In the genomic region with DNA sequence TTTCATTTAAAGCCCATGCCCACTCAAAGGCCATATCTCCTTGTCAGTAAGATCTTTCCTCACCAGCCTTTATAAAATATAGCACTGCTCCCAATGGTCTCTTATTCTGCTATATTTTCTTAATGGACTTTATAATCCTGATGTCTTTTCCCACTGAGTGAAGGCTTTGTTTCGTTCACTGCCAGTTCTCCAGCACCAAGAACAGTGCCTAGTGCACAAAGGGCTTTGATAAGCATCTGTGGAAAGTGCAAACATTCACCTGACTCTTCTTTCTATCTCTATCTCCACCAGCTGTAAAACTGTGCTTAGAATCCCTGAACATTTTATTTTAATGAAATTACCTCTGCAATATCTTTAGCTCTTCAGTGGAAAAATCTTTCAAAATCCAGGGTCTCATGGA, we compare ENCODE assay signal across 27 cellular contexts.
"Had no signal": no experiment of that assay in that cellular context is flagged by ENCODE, and none has a peak within 500 bp of the region (broad histone marks: within the 10 kb centered on the region; RNA-seq: fewer than 3 reads in every experiment).

No MANE protein-coding gene starts in this region.

- H3K4me2 ChIP-seq: neural progenitor cell had no signal

- DNase-seq: islet precursor cell; left ventricle myocardium inferior; mesendoderm; naive B cell; natural killer cell; nephron progenitor cell; occipital lobe; stimulated activated CD4-positive, alpha-beta T cell treated with anti-CD3 and anti-CD28 coated beads, Interleukin-12 subunit alpha, Interleukin-12 subunit beta, amount 100 ng/mL, for 4 hours; stimulated activated CD4-positive, alpha-beta T cell treated with anti-CD3 and anti-CD28 coated beads, Interleukin-15, amount 100 ng/mL, for 24 hours; stimulated activated CD4-positive, alpha-beta T cell treated with anti-CD3 and anti-CD28 coated beads, Interleukin-2, amount 100 ng/mL, for 24 hours; stimulated activated CD4-positive, alpha-beta T cell treated with anti-CD3 and anti-CD28 coated beads, Interleukin-4, amount 100 ng/mL, for 1 hour; stimulated activated naive B cell treated with anti-CD40 and anti-IgM and Interleukin-4, amounts not matched to agents 10 μg/mL and 1 μg/mL and 100 μg/mL, for 72 hours; stimulated activated naive CD8-positive, alpha-beta T cell treated with anti-CD3 and anti-CD28 coated beads, Interleukin-15, Interleukin-2, amounts not matched to agents 100 U/mL and 50 U/mL, for 24 hours; stomach; tibial artery; trophoblast cell; upper lobe of right lung had no signal

- H3K9me3 ChIP-seq: neutrophil, right atrium auricular region, suprapubic skin, thoracic aorta, tibial artery, upper lobe of right lung had no signal

- H3K27ac ChIP-seq: left ventricle myocardium inferior, neural progenitor cell, neutrophil, parathyroid adenoma, right atrium auricular region, skin epidermis, stomach, suprapubic skin, thoracic aorta, tibial artery, upper lobe of right lung had no signal

- H3K27me3 ChIP-seq: neural progenitor cell, neutrophil, right atrium auricular region, stomach, suprapubic skin, tibial artery, upper lobe of right lung had no signal

- H3K4me3 ChIP-seq: left ventricle myocardium inferior, lung, neural progenitor cell, right atrium auricular region, skin epidermis, stomach, suprapubic skin, thoracic aorta, tibial artery, upper lobe of right lung had no signal

- FAIRE-seq: urothelium cell line had no signal

- H3K4me1 ChIP-seq: left ventricle myocardium inferior, neural progenitor cell, parathyroid adenoma, right atrium auricular region, stomach, suprapubic skin, tibial artery, upper lobe of right lung had no signal

- ATAC-seq: natural killer cell; sciatic nerve; stimulated activated naive B cell treated with anti-CD40 and anti-IgM and Interleukin-4, amounts not matched to agents 10 μg/mL and 1 μg/mL and 100 μg/mL, for 72 hours; stimulated activated naive CD8-positive, alpha-beta T cell treated with anti-CD3 and anti-CD28 coated beads, Interleukin-15, Interleukin-2, amounts not matched to agents 100 U/mL and 50 U/mL, for 24 hours; upper lobe of right lung had no signal
